ENCODE assay signal across 8 cellular contexts in genomic region chr13:114025432-114026127, GRCh38. TPM values are rescaled to one million over a fixed set of nuclear protein-coding genes. Genes with fewer than 3 reads are reported as not detected.
DNase-seq lines count a peak whose midpoint lies in the region; ATAC-seq, FAIRE-seq and TF ChIP-seq lines count a peak whose summit lies in the region.

No MANE protein-coding gene starts in this region.

- H3K9me3 ChIP-seq in MM.1S (replicated peaks; ENCODE audit: insufficient read depth, low read length): no peaks in the 10 kb centered on the region

- TF ChIP-seq CTCF in AG09319 (IDR thresholded peaks at IDR 0.05; ENCODE audit: low read depth, low read length) (peak; percentile 29), MM.1S (IDR thresholded peaks at IDR 0.05; ENCODE audit: low read length) (no peak), dorsolateral prefrontal cortex (IDR thresholded peaks at IDR 0.05 in 54 of 56, conservative IDR thresholded peaks at IDR 0.05 in 2 of 56; ENCODE audit: low read depth in 1 of 56, partially characterized antibody in 56 of 56) (peak in 35 of 56 donors; percentile 4 to 54 (median 32))

- H3K9me2 ChIP-seq in MM.1S (replicated peaks; ENCODE audit: insufficient read depth, low read length): no peaks in the 10 kb centered on the region

- peaks cover 19% of the 10 kb centered on the region for H3K36me3 ChIP-seq in MM.1S (replicated peaks; ENCODE audit: insufficient read depth, low read length)

- no peaks in the 10 kb centered on the region for H3K27me3 Mint-ChIP-seq in naive thymus-derived CD8-positive, alpha-beta T cell

- POLR2A ChIA-PET in naive thymus-derived CD8-positive, alpha-beta T cell (lab: Charles Lee): interaction anchor here (1.5 kb wide), 1 partner anchor 14 kb away, joined by 3 read pairs; no protein-coding TSS in a partner anchor

- H3K4me3 ChIP-seq in MM.1S (ENCODE audit: low read length): peak overlapping the region; percentile 55; the same call in 1 of the 2 replicates
- H3K4me3 ChIP-seq in dorsolateral prefrontal cortex: peak overlapping the region in 4 of 59 donors; percentile 5 to 30 (median 10)

- peaks cover 47% of the 10 kb centered on the region for H3K4me1 ChIP-seq in MM.1S (ENCODE audit: low read length)

- peaks cover 0 to 6% (median 0%) of the 10 kb centered on the region in 9 donors for H3K9me3 Mint-ChIP-seq in naive thymus-derived CD8-positive, alpha-beta T cell

- peak overlapping the region; percentile 81 for H3K9ac ChIP-seq in MM.1S (ENCODE audit: low read length)

- H4K20me1 ChIP-seq in MM.1S (ENCODE audit: insufficient read depth, low read length): no peaks in the 10 kb centered on the region

- H3K4me2 ChIP-seq in MM.1S (ENCODE audit: low read depth, low read length): peak overlapping the region; percentile 92

- no peak for FAIRE-seq in H54 (lab: Jason Lieb, UNC)

- TF ChIP-seq POLR2A in H54 (IDR thresholded peaks at IDR 0.05; ENCODE audit: low read depth, low read length): no peak

- peaks cover 45% of the 10 kb centered on the region for H3F3A ChIP-seq in MM.1S (ENCODE audit: insufficient read depth, low read length)

- peaks cover 8 to 18% (median 11%) of the 10 kb centered on the region in 4 donors for H3K4me1 Mint-ChIP-seq in naive thymus-derived CD8-positive, alpha-beta T cell

- peak overlapping the region in 2 of 10 donors; percentile 29 to 30 for H3K4me3 Mint-ChIP-seq in naive thymus-derived CD8-positive, alpha-beta T cell

- no peak overlapping the region for H2AFZ ChIP-seq in MM.1S (ENCODE audit: low read length)

- H3K27ac ChIP-seq in MM.1S (ENCODE audit: low read length): peak overlapping the region; percentile 99
- peak overlapping the region in 50 of 59 donors; percentile 4 to 87 (median 68) for H3K27ac ChIP-seq in dorsolateral prefrontal cortex

- peaks cover 76% of the 10 kb centered on the region for H3K79me2 ChIP-seq in MM.1S (ENCODE audit: low read length)

- DNase-seq in AG09319 (ENCODE audit: extremely low read depth, low read depth) (no peak), MM.1S (peak; percentile 79), dorsolateral prefrontal cortex (no peak), NCI-H1048 (lab: John Stamatoyannopoulos, UW) (no peak), GOT3 (lab: John Stamatoyannopoulos, UW) (no peak), ecto neural progenitor cell (ENCODE audit: low spot score) (no peak), H54 (ENCODE audit: insufficient read length, low spot score) (no peak)
- no peak for DNase-seq in naive thymus-derived CD8-positive, alpha-beta T cell

- ATAC-seq in naive thymus-derived CD8-positive, alpha-beta T cell: no peak

- peaks cover 0 to 74% (median 5%) of the 10 kb centered on the region in 3 donors for H3K36me3 Mint-ChIP-seq in naive thymus-derived CD8-positive, alpha-beta T cell

- peak overlapping the region in 6 of 10 donors; percentile 10 to 60 (median 48) for H3K27ac Mint-ChIP-seq in naive thymus-derived CD8-positive, alpha-beta T cell

- no peaks in the 10 kb centered on the region for H3K27me3 ChIP-seq in MM.1S (replicated peaks; ENCODE audit: insufficient read depth, low read length)
- H3K27me3 ChIP-seq in dorsolateral prefrontal cortex: no peaks in the 10 kb centered on the region

- intact Hi-C loops in dorsolateral prefrontal cortex (cut with DNase I): loop anchor here (2.0 to 5.0 kb wide), 2 partner anchors 201 to 202 kb away; no protein-coding TSS in a partner anchor

RNA-seq across cellular contexts. Expression of gene C13orf46, which starts 51.7 kb away (rescaled TPM):
- 1 to 10 TPM; 1.0 to 8.3 (median 2.9) TPM for total RNA-seq in dorsolateral prefrontal cortex
- 10 to 100 TPM; 15.6 to 16.2 TPM for total RNA-seq in naive thymus-derived CD8-positive, alpha-beta T cell
- 1 to 10 TPM in 1 of 3 donors, under 1 TPM in 2; 0.43 to 1.8 (median 0.67) TPM for polyA plus RNA-seq in naive thymus-derived CD8-positive, alpha-beta T cell
